Comparison of ENCODE assay signal across 8 cellular contexts in genomic region chr22:20979243-20979809, GRCh38. TPM values are rescaled to one million over a fixed set of nuclear protein-coding genes. Genes with fewer than 3 reads are reported as not detected.
DNase-seq lines count a peak whose midpoint lies in the region; ATAC-seq and TF ChIP-seq lines count a peak whose summit lies in the region.

No MANE protein-coding gene starts in this region.

- intact Hi-C loops in colonic mucosa (cut with DNase I): no loop called here

- no peaks in the 10 kb centered on the region for H3K27me3 ChIP-seq in colonic mucosa

- H3K27ac ChIP-seq in colonic mucosa: no peak overlapping the region

- no peaks in the 10 kb centered on the region for H3K9me3 ChIP-seq in colonic mucosa

- DNase-seq in Caki2 (ENCODE audit: low read depth) (peak; percentile 64), colonic mucosa (peak; percentile 89), left lobe of liver (ENCODE audit: low spot score) (peak; percentile 73), OCI-M2 (lab: John Stamatoyannopoulos, UW; ENCODE audit: unreplicated experiment) (no peak)
- peak; percentile 58 to 73 for DNase-seq in activated CD4-positive, alpha-beta T cell treated with anti-CD3 and anti-CD28 coated beads for 4 hours
- DNase-seq in stimulated activated CD4-positive, alpha-beta T cell treated with anti-CD3 and anti-CD28 coated beads, Interleukin-4, amount 100 ng/mL, for 4 hours: peak; percentile 61 to 81

- H3K9ac ChIP-seq in colonic mucosa (ENCODE audit: low read depth in 2 of 2, low read length in 2 of 2): peak overlapping the region; percentile 47 to 64

- H3K4me1 ChIP-seq in colonic mucosa: peaks cover 12% of the 10 kb centered on the region

- H3K4me3 ChIP-seq in colonic mucosa: peak overlapping the region; percentile 7

- ATAC-seq in left lobe of liver (peak; percentile 61), HG02759 (IDR thresholded peaks at IDR 0.05; ENCODE audit: unreplicated experiment) (no peak), HG02981 (IDR thresholded peaks at IDR 0.05; ENCODE audit: unreplicated experiment) (no peak)

- in situ Hi-C loops in Caki2 (cut with HindIII; ENCODE audit: low pct_unique_long_range_greater_than_20kb, low sequenced_read_pairs): no loop called here

- no peak for TF ChIP-seq CTCF in colonic mucosa (IDR thresholded peaks at IDR 0.05)

- H3K36me3 ChIP-seq in colonic mucosa: no peaks in the 10 kb centered on the region

RNA-seq across cellular contexts. Expression of gene LZTR1, which starts 2.8 kb away (rescaled TPM):
- total RNA-seq in Caki2 (2014; rRNA removed; shearing (Covaris generic); ENCODE audit: low replicate concordance): 27.5 and 50.7 TPM in 2 replicates
- 10 to 100 TPM; 31.6 to 61.7 TPM for total RNA-seq in colonic mucosa
- total RNA-seq in left lobe of liver: 36.7 TPM

RNA-seq across cellular contexts. Expression of gene AIFM3, which starts 12.3 kb away (rescaled TPM):
- total RNA-seq in Caki2 (2014; rRNA removed; shearing (Covaris generic); ENCODE audit: low replicate concordance): 9.6 and 10.9 TPM in 2 replicates
- 100 to 1,000 TPM in 1 of 2 donors, 10 to 100 TPM in 1; 76.9 to 156 TPM for total RNA-seq in colonic mucosa
- total RNA-seq in left lobe of liver: 1.3 TPM

RNA-seq across cellular contexts. Expression of gene THAP7, which starts 22.6 kb away (rescaled TPM):
- 55.0 and 75.9 TPM in 2 replicates for total RNA-seq in Caki2 (2014; rRNA removed; shearing (Covaris generic); ENCODE audit: low replicate concordance)
- total RNA-seq in colonic mucosa (10 to 100 TPM; 12.9 to 23.3 TPM), left lobe of liver (16.9 TPM)

RNA-seq across cellular contexts. Expression of gene P2RX6, which starts 35.6 kb away (rescaled TPM):
- total RNA-seq in Caki2 (2014; rRNA removed; shearing (Covaris generic); ENCODE audit: low replicate concordance): 8.6 and 9.2 TPM in 2 replicates
- under 1 TPM; 0.27 to 0.62 TPM for total RNA-seq in colonic mucosa
- 0.28 TPM for total RNA-seq in left lobe of liver

RNA-seq across cellular contexts. Expression of gene SLC7A4, which starts 53.0 kb away (rescaled TPM):
- total RNA-seq in Caki2 (2014; rRNA removed; shearing (Covaris generic); ENCODE audit: low replicate concordance): not detected in 2 replicates
- total RNA-seq in colonic mucosa (1 to 10 TPM; 3.3 to 3.9 TPM), left lobe of liver (0.23 TPM)
